10 cellular contexts compared by ENCODE assay signal in the genomic region with DNA sequence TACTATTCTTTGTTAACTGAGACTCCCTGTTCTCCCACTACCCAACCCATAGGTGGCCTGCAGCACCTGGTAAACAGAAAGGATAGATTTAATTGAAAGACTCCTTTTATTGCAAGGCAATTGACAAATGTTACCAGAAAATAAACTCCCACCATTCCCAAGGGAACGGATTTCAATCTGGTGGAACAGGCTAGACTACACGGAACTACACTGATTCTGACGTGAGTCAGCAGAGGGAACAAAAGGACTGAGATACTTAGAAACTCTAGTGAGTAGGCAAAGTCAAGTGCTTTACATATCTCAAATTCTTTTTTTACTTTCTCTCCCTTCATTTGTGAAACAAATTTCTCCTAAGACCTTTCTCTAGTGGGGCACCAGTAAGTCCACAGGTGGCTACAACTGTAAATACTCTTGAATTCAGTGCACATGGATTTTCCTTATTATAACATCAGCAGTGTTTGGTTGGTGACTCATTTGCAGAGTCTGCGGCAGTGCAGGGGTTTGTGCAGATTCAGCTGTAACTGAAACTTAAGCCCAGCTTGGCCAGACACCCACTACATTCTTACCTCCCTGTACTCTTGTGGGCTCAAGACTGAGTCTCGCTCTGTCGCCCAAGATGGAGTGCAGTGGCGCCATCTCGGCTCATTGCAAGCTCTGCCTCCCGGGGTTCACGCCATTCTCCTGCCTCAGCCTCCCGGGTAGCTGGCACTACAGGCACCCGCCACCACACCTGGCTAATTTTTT. TPM values are rescaled to one million over a fixed set of nuclear protein-coding genes. Genes with fewer than 3 reads are reported as not detected.
DNase-seq lines count a peak whose midpoint lies in the region; ATAC-seq and TF ChIP-seq lines count a peak whose summit lies in the region.
"Had no signal": no experiment of that assay in that cellular context is flagged by ENCODE, and none has a peak within 500 bp of the region (broad histone marks: within the 10 kb centered on the region; RNA-seq: fewer than 3 reads in every experiment).

No MANE protein-coding gene starts in this region.

- no peak overlapping the region for H3K4me3 ChIP-seq in uterus
- H3K4me3 ChIP-seq: SK-N-MC had no signal

- intact Hi-C loops in uterus (cut with DNase I; ENCODE audit: low total_unique reads) (no loop called here), posterior vena cava (cut with DNase I) (no loop called here)

- no peak overlapping the region for H3K27ac ChIP-seq in uterus
- H3K27ac ChIP-seq: SK-N-MC had no signal

- ATAC-seq in GM19452 (IDR thresholded peaks at IDR 0.05; ENCODE audit: unreplicated experiment) (peak; percentile 93), HG03354 (IDR thresholded peaks at IDR 0.05; ENCODE audit: poor library complexity, severe bottlenecking, unreplicated experiment) (peak; percentile 94)

- H3K36me3 ChIP-seq in uterus: no peaks in the 10 kb centered on the region

- TF ChIP-seq POLR2A in uterus (IDR thresholded peaks at IDR 0.05): no peak

- no peak for TF ChIP-seq CTCF in uterus (IDR thresholded peaks at IDR 0.05)

- DNase-seq in DMS153 treated with DMSO at 0.1 percent for 48 hours (lab: John Stamatoyannopoulos, UW; ENCODE audit: unreplicated experiment) (peak; percentile 75), SHP77 treated with DMSO at 0.1 percent for 48 hours (lab: John Stamatoyannopoulos, UW) (peak; percentile 7), iris pigment epithelial cell (ENCODE audit: low read depth) (peak; percentile 99), nucleus accumbens (lab: John Stamatoyannopoulos, UW) (no peak), uterus (no peak), posterior vena cava (ENCODE audit: low spot score) (no peak)

- H3K4me1 ChIP-seq in uterus: no peaks in the 10 kb centered on the region

- H3K27me3 ChIP-seq in uterus: no peaks in the 10 kb centered on the region

- no peaks in the 10 kb centered on the region for H3K9me3 ChIP-seq in uterus

RNA-seq across cellular contexts. Expression of a gene that starts 34.3 kb away (rescaled TPM):
- total RNA-seq in uterus (not detected), posterior vena cava (under 1 TPM in 1 of 2 donors, not detected in 1; 0.43 TPM)
- total RNA-seq: natural killer cell treated with Interleukin-12 subunit alpha and Interleukin-12 subunit beta and Interleukin-15 and Interleukin-18, amount 100 ng/mL, for 72 hours had no signal

RNA-seq across cellular contexts. Expression of a gene that starts 40.8 kb away (rescaled TPM):
- total RNA-seq in uterus (100 to 1,000 TPM in 2 of 4 donors, 10 to 100 TPM in 2; 75.6 to 248 (median 116) TPM), posterior vena cava (10 to 100 TPM; 72.1 to 95.5 TPM)

Comparison
In these comparisons a context has a peak if more than half of its experiments do, and no peak if none do; other contexts are left out.
1. DNase-seq: peak in DMS153 treated with DMSO at 0.1 percent for 48 hours (single experiment), SHP77 treated with DMSO at 0.1 percent for 48 hours (single experiment) and iris pigment epithelial cell (single experiment); none in nucleus accumbens (0 of 56), uterus (0 of 2) and posterior vena cava (single experiment).